ENCODE assay signal across 20 cellular contexts in the genomic region with DNA sequence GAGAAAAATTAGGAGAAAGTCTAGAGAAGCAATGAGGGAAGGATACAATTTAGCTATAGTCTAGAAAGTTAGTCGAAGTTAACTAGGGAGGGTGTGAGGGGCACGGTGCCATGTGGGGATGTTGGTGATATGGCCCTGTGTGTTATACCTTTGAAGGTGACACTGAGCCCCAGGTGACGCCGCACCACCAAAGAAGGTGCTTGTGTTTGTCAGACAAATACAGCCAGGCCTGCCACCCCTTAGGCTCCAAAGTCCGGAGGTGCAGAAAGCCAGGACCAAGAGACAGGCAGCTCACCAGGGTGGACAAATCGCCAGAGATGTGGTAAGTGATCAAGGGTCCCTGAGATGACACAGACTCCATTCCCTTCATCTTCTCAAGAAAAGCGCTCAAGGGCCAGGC. TPM values are rescaled to one million over a fixed set of nuclear protein-coding genes. Genes with fewer than 3 reads are reported as not detected.
A peak's percentile ranks its signal among the peaks of the same experiment; 100 is the strongest.
DNase-seq lines count a peak whose midpoint lies in the region; ATAC-seq and TF ChIP-seq lines count a peak whose summit lies in the region.
"Had no signal": no experiment of that assay in that cellular context is flagged by ENCODE, and none has a peak within 500 bp of the region (broad histone marks: within the 10 kb centered on the region; RNA-seq: fewer than 3 reads in every experiment).

No MANE protein-coding gene starts in this region.

- TF ChIP-seq CTCF in AG09309 (IDR thresholded peaks at IDR 0.05; ENCODE audit: control insufficient read depth, insufficient read depth, low read depth, low read length, missing control alignments) (no peak), coronary artery (IDR thresholded peaks at IDR 0.05) (no peak), right lobe of liver (IDR thresholded peaks at IDR 0.05) (no peak), spleen (IDR thresholded peaks at IDR 0.05 in 8 of 11, conservative IDR thresholded peaks at IDR 0.05 in 3 of 11) (no peak)

- H3K4me3 ChIP-seq in AG09309 (ENCODE audit: control insufficient read depth, low read depth, low read length) (peak overlapping the region; percentile 55), coronary artery (peak overlapping the region; percentile 70), right lobe of liver (peak overlapping the region; percentile 55 to 74 (median 71)), spleen (peak overlapping the region in 7 of 8 donors; percentile 5 to 57 (median 24))

- H3K27ac Mint-ChIP-seq in stimulated activated naive B cell treated with anti-CD40 and anti-IgM and Interleukin-4, amounts not matched to agents 10 μg/mL and 1 μg/mL and 100 μg/mL, for 72 hours = no peak overlapping the region
- H3K27ac Mint-ChIP-seq: activated naive CD8-positive, alpha-beta T cell treated with anti-CD3 and anti-CD28 coated beads, Interleukin-2, amount 10 ng/mL, durations not matched to agents 7 days and 5 days; stimulated activated naive CD8-positive, alpha-beta T cell treated with anti-CD3 and anti-CD28 coated beads, Interleukin-15, amount 100 ng/mL, for 72 hours had no signal

- H3K27ac ChIP-seq in coronary artery (peak overlapping the region; percentile 83 to 91), right lobe of liver (peak overlapping the region; percentile 87 to 97 (median 91)), spleen (peak overlapping the region in 7 of 8 donors; percentile 64 to 81 (median 75))

- no peaks in the 10 kb centered on the region for H3K36me3 Mint-ChIP-seq in stimulated activated naive B cell treated with anti-CD40 and anti-IgM and Interleukin-4, amounts not matched to agents 10 μg/mL and 1 μg/mL and 100 μg/mL, for 72 hours
- H3K36me3 Mint-ChIP-seq: activated naive CD8-positive, alpha-beta T cell treated with anti-CD3 and anti-CD28 coated beads, Interleukin-2, amount 10 ng/mL, durations not matched to agents 7 days and 5 days had no signal

- intact Hi-C loops in right lobe of liver (cut with DNase I) = loop anchor here in 1 of 2 donors (5.0 kb wide), 1 partner anchor 36 kb away; no protein-coding TSS in a partner anchor
- intact Hi-C loops in spleen (cut with DNase I; ENCODE audit: low total_unique reads) = no loop called here

- 49% methylated on average over 5 of the region's 7 CpGs for WGBS in right lobe of liver (ENCODE audit: insufficient coverage, low coverage, low lambda C conversion rate, missing lambda C conversion rate)
- WGBS in spleen, 5 donors = 83 to 93% (median 88%) methylated on average over 7 of the region's 7 CpGs

- TF ChIP-seq POLR2A in right lobe of liver (IDR thresholded peaks at IDR 0.05) (no peak), spleen (IDR thresholded peaks at IDR 0.05) (no peak)

- H3K36me3 ChIP-seq in right lobe of liver (peaks cover 0 to 37% (median 12%) of the 10 kb centered on the region in 4 donors), spleen (peaks cover 0 to 20% (median 0%) of the 10 kb centered on the region in 6 donors)

- H3K4me1 ChIP-seq in right lobe of liver (peaks cover 0 to 57% (median 14%) of the 10 kb centered on the region in 4 donors), spleen (peaks cover 0 to 24% (median 6%) of the 10 kb centered on the region in 6 donors)

- H3K4me1 Mint-ChIP-seq in stimulated activated naive B cell treated with anti-CD40 and anti-IgM and Interleukin-4, amounts not matched to agents 10 μg/mL and 1 μg/mL and 100 μg/mL, for 72 hours = no peaks in the 10 kb centered on the region
- H3K4me1 Mint-ChIP-seq: activated naive CD8-positive, alpha-beta T cell treated with anti-CD3 and anti-CD28 coated beads, Interleukin-2, amount 10 ng/mL, durations not matched to agents 7 days and 5 days; neural crest cell had no signal

- H3K4me3 Mint-ChIP-seq in stimulated activated naive B cell treated with anti-CD40 and anti-IgM and Interleukin-4, amounts not matched to agents 10 μg/mL and 1 μg/mL and 100 μg/mL, for 72 hours = no peak overlapping the region
- H3K4me3 Mint-ChIP-seq: activated naive CD8-positive, alpha-beta T cell treated with anti-CD3 and anti-CD28 coated beads, Interleukin-2, amount 10 ng/mL, durations not matched to agents 7 days and 5 days; neural crest cell; stimulated activated naive CD8-positive, alpha-beta T cell treated with anti-CD3 and anti-CD28 coated beads, Interleukin-15, amount 100 ng/mL, for 72 hours had no signal

- H3K9me3 Mint-ChIP-seq in stimulated activated naive B cell treated with anti-CD40 and anti-IgM and Interleukin-4, amounts not matched to agents 10 μg/mL and 1 μg/mL and 100 μg/mL, for 72 hours = no peaks in the 10 kb centered on the region
- H3K9me3 Mint-ChIP-seq: activated naive CD8-positive, alpha-beta T cell treated with anti-CD3 and anti-CD28 coated beads, Interleukin-2, amount 10 ng/mL, durations not matched to agents 7 days and 5 days; neural crest cell; stimulated activated naive CD8-positive, alpha-beta T cell treated with anti-CD3 and anti-CD28 coated beads, Interleukin-15, amount 100 ng/mL, for 72 hours had no signal

- DNase-seq in AG09309 (ENCODE audit: low read depth) (no peak), coronary artery (ENCODE audit: low spot score) (peak; percentile 67), right lobe of liver (peak; percentile 61 to 91 (median 87)), spleen (no peak), NCI-H2081 treated with DMSO at 0.1 percent for 48 hours (lab: John Stamatoyannopoulos, UW) (no peak), occipital lobe (lab: John Stamatoyannopoulos, UW) (no peak)
- DNase-seq in stimulated activated CD4-positive, alpha-beta T cell treated with anti-CD3 and anti-CD28 coated beads, Interleukin-4, amount 100 ng/mL, for 1 hour = no peak
- DNase-seq in stimulated activated naive B cell treated with anti-CD40 and anti-IgM and Interleukin-4, amounts not matched to agents 10 μg/mL and 1 μg/mL and 100 μg/mL, for 72 hours = no peak
- DNase-seq: activated CD4-positive, alpha-beta T cell treated with anti-CD3 and anti-CD28 coated beads, Interleukin-2, amount 50 U/mL, for 1 hour; activated naive CD8-positive, alpha-beta T cell treated with anti-CD3 and anti-CD28 coated beads, Interleukin-2, amount 10 ng/mL, durations not matched to agents 7 days and 5 days; activated T-cell treated with anti-CD3 and anti-CD28 coated beads, Interleukin-2, amount 50 U/mL, for 1 hour; central memory CD4-positive, alpha-beta T cell; hippocampal formation; KG1; left colon; NCI-H1417; NCI-H345; SHP77 treated with DMSO at 0.1 percent for 48 hours; stimulated activated naive CD8-positive, alpha-beta T cell treated with anti-CD3 and anti-CD28 coated beads, Interleukin-15, amount 100 ng/mL, for 72 hours had no signal

- peaks cover 44 to 58% of the 10 kb centered on the region in 2 donors for H3K27me3 Mint-ChIP-seq in stimulated activated naive B cell treated with anti-CD40 and anti-IgM and Interleukin-4, amounts not matched to agents 10 μg/mL and 1 μg/mL and 100 μg/mL, for 72 hours

- peak; percentile 14 to 58 (median 54) for ATAC-seq in right lobe of liver
- no peak for ATAC-seq in stimulated activated naive B cell treated with anti-CD40 and anti-IgM and Interleukin-4, amounts not matched to agents 10 μg/mL and 1 μg/mL and 100 μg/mL, for 72 hours (replicated peaks)
- ATAC-seq: left colon; stimulated activated naive CD8-positive, alpha-beta T cell treated with anti-CD3 and anti-CD28 coated beads, Interleukin-15, amount 100 ng/mL, for 72 hours had no signal

- H3K9me3 ChIP-seq in right lobe of liver (no peaks in the 10 kb centered on the region), spleen (no peaks in the 10 kb centered on the region)

- H3K27me3 ChIP-seq in right lobe of liver (no peaks in the 10 kb centered on the region), spleen (replicated peaks in 1 of 7) (peaks cover 0 to 5% (median 0%) of the 10 kb centered on the region in 7 donors)

RNA-seq across cellular contexts. Expression of a gene that starts 1.1 kb away (rescaled TPM):
- 1,000 to 10,000 TPM in 5 of 6 experiments, 100 to 1,000 TPM in 1; 993 to 2,993 (median 1,796) TPM for total RNA-seq in right lobe of liver
- 100 to 1,000 TPM; 235 to 451 (median 312) TPM for total RNA-seq in spleen
- 100 to 1,000 TPM; 102 to 179 (median 128) TPM for polyA plus RNA-seq in spleen
- 10.8 TPM for total RNA-seq in occipital lobe

RNA-seq across cellular contexts. Expression of a gene that starts 30.6 kb away (rescaled TPM):
- total RNA-seq in right lobe of liver = 1,000 to 10,000 TPM; 1,157 to 2,557 (median 1,950) TPM
- 100 to 1,000 TPM; 188 to 421 (median 289) TPM for total RNA-seq in spleen
- polyA plus RNA-seq in spleen = 100 to 1,000 TPM in 2 of 3 donors, 10 to 100 TPM in 1; 91.8 to 183 (median 154) TPM
- 2.5 TPM for total RNA-seq in occipital lobe

RNA-seq across cellular contexts. Expression of a gene that starts 43.3 kb away (rescaled TPM):
- total RNA-seq in right lobe of liver = 100 to 1,000 TPM in 1 of 6 experiments, 10 to 100 TPM in 5; 50.6 to 115 (median 77.5) TPM
- total RNA-seq in spleen = 10 to 100 TPM; 28.8 to 52.5 (median 40.8) TPM
- 10 to 100 TPM in 2 of 3 donors, 1 to 10 TPM in 1; 9.7 to 13.5 (median 11.2) TPM for polyA plus RNA-seq in spleen
- total RNA-seq in occipital lobe = 6.6 TPM

RNA-seq across cellular contexts. Expression of a gene that starts 47.4 kb away (rescaled TPM):
- 100 to 1,000 TPM; 202 to 236 (median 216) TPM for total RNA-seq in right lobe of liver
- total RNA-seq in spleen = 100 to 1,000 TPM in 3 of 7 donors, 10 to 100 TPM in 4; 67.0 to 126 (median 93.1) TPM
- polyA plus RNA-seq in spleen = 10 to 100 TPM; 19.1 to 26.1 (median 20.3) TPM
- 3.4 TPM for total RNA-seq in occipital lobe

Comparison
In these comparisons a context has a peak if more than half of its experiments do, and no peak if none do; other contexts are left out.
1. DNase-seq: peak in coronary artery (single experiment) and right lobe of liver (3 of 3); none in AG09309 (single experiment), spleen (single experiment), stimulated activated CD4-positive, alpha-beta T cell treated with anti-CD3 and anti-CD28 coated beads, Interleukin-4, amount 100 ng/mL, for 1 hour (single experiment), NCI-H2081 treated with DMSO at 0.1 percent for 48 hours (single experiment), stimulated activated naive B cell treated with anti-CD40 and anti-IgM and Interleukin-4, amounts not matched to agents 10 μg/mL and 1 μg/mL and 100 μg/mL, for 72 hours (single experiment) and occipital lobe (single experiment).
2. ATAC-seq: peak in right lobe of liver (4 of 4); none in stimulated activated naive B cell treated with anti-CD40 and anti-IgM and Interleukin-4, amounts not matched to agents 10 μg/mL and 1 μg/mL and 100 μg/mL, for 72 hours (0 of 2).
3. RNA of a gene that starts 1.1 kb away (total RNA-seq): 993 to 2,993 TPM in right lobe of liver and 235 to 451 TPM in spleen; 10.8 TPM in occipital lobe (single experiment); every median in the first group is over 10 times any median in the second.
4. RNA of a gene that starts 30.6 kb away (total RNA-seq): 1,157 to 2,557 TPM in right lobe of liver and 188 to 421 TPM in spleen; 2.5 TPM in occipital lobe (single experiment); every median in the first group is over 10 times any median in the second.
5. Peak in every context shown above with its lines, with median percentiles within 50 percentile points of each other: H3K4me3 ChIP-seq and H3K27ac ChIP-seq.